1 cellular context compared by ENCODE assay signal in the genomic region with DNA sequence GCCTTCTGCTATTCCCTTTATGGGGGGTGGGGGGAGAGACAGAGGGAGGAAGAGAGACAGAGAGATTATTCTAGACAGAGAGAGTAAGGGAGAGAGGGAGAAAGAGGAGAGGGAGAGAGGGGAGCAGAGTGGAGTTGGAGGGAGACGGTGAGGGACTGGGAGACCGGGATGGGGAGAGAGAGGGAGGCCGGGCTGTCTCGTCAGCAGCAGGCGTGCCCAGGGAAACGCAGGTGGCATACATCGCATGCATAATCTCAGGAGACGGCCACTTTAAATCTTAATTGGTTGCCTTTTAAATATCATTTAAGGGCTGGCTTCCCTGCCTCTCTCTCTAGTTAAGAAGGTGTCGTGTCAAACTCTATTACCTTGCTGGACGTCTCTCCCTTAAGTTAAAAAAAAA.
TF ChIP-seq lines count a peak whose summit lies in the region.

No MANE protein-coding gene starts in this region.

TF ChIP-seq in H1, 55 proteins besides CTCF, POLR2A, EP300 and RAD21 (continued from another document):
- no peak for TF ChIP-seq BCL11A (IDR thresholded peaks at IDR 0.05; ENCODE audit: low read depth in 2 of 2, low read length in 2 of 2)
- TF ChIP-seq, protein P1, sequence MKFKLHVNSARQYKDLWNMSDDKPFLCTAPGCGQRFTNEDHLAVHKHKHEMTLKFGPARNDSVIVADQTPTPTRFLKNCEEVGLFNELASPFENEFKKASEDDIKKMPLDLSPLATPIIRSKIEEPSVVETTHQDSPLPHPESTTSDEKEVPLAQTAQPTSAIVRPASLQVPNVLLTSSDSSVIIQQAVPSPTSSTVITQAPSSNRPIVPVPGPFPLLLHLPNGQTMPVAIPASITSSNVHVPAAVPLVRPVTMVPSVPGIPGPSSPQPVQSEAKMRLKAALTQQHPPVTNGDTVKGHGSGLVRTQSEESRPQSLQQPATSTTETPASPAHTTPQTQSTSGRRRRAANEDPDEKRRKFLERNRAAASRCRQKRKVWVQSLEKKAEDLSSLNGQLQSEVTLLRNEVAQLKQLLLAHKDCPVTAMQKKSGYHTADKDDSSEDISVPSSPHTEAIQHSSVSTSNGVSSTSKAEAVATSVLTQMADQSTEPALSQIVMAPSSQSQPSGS (IDR thresholded peaks at IDR 0.05; ENCODE audit: low read length), result no peak
- TF ChIP-seq CBX5 (IDR thresholded peaks at IDR 0.05; ENCODE audit: low read depth, low read length), result no peak
- TF ChIP-seq JUND (IDR thresholded peaks at IDR 0.05; ENCODE audit: low read length), result no peak
- TF ChIP-seq EGR1 (IDR thresholded peaks at IDR 0.05; ENCODE audit: borderline replicate concordance, low read depth, low read length), result no peak
- TF ChIP-seq, protein P2, sequence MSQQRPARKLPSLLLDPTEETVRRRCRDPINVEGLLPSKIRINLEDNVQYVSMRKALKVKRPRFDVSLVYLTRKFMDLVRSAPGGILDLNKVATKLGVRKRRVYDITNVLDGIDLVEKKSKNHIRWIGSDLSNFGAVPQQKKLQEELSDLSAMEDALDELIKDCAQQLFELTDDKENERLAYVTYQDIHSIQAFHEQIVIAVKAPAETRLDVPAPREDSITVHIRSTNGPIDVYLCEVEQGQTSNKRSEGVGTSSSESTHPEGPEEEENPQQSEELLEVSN (IDR thresholded peaks at IDR 0.05), result no peak
- TF ChIP-seq RFX5 (IDR thresholded peaks at IDR 0.05; ENCODE audit: borderline replicate concordance, low read depth, low read length), result no peak
- no peak for TF ChIP-seq TEAD4 (IDR thresholded peaks at IDR 0.05; ENCODE audit: low read depth, low read length)
- TF ChIP-seq, protein P3, sequence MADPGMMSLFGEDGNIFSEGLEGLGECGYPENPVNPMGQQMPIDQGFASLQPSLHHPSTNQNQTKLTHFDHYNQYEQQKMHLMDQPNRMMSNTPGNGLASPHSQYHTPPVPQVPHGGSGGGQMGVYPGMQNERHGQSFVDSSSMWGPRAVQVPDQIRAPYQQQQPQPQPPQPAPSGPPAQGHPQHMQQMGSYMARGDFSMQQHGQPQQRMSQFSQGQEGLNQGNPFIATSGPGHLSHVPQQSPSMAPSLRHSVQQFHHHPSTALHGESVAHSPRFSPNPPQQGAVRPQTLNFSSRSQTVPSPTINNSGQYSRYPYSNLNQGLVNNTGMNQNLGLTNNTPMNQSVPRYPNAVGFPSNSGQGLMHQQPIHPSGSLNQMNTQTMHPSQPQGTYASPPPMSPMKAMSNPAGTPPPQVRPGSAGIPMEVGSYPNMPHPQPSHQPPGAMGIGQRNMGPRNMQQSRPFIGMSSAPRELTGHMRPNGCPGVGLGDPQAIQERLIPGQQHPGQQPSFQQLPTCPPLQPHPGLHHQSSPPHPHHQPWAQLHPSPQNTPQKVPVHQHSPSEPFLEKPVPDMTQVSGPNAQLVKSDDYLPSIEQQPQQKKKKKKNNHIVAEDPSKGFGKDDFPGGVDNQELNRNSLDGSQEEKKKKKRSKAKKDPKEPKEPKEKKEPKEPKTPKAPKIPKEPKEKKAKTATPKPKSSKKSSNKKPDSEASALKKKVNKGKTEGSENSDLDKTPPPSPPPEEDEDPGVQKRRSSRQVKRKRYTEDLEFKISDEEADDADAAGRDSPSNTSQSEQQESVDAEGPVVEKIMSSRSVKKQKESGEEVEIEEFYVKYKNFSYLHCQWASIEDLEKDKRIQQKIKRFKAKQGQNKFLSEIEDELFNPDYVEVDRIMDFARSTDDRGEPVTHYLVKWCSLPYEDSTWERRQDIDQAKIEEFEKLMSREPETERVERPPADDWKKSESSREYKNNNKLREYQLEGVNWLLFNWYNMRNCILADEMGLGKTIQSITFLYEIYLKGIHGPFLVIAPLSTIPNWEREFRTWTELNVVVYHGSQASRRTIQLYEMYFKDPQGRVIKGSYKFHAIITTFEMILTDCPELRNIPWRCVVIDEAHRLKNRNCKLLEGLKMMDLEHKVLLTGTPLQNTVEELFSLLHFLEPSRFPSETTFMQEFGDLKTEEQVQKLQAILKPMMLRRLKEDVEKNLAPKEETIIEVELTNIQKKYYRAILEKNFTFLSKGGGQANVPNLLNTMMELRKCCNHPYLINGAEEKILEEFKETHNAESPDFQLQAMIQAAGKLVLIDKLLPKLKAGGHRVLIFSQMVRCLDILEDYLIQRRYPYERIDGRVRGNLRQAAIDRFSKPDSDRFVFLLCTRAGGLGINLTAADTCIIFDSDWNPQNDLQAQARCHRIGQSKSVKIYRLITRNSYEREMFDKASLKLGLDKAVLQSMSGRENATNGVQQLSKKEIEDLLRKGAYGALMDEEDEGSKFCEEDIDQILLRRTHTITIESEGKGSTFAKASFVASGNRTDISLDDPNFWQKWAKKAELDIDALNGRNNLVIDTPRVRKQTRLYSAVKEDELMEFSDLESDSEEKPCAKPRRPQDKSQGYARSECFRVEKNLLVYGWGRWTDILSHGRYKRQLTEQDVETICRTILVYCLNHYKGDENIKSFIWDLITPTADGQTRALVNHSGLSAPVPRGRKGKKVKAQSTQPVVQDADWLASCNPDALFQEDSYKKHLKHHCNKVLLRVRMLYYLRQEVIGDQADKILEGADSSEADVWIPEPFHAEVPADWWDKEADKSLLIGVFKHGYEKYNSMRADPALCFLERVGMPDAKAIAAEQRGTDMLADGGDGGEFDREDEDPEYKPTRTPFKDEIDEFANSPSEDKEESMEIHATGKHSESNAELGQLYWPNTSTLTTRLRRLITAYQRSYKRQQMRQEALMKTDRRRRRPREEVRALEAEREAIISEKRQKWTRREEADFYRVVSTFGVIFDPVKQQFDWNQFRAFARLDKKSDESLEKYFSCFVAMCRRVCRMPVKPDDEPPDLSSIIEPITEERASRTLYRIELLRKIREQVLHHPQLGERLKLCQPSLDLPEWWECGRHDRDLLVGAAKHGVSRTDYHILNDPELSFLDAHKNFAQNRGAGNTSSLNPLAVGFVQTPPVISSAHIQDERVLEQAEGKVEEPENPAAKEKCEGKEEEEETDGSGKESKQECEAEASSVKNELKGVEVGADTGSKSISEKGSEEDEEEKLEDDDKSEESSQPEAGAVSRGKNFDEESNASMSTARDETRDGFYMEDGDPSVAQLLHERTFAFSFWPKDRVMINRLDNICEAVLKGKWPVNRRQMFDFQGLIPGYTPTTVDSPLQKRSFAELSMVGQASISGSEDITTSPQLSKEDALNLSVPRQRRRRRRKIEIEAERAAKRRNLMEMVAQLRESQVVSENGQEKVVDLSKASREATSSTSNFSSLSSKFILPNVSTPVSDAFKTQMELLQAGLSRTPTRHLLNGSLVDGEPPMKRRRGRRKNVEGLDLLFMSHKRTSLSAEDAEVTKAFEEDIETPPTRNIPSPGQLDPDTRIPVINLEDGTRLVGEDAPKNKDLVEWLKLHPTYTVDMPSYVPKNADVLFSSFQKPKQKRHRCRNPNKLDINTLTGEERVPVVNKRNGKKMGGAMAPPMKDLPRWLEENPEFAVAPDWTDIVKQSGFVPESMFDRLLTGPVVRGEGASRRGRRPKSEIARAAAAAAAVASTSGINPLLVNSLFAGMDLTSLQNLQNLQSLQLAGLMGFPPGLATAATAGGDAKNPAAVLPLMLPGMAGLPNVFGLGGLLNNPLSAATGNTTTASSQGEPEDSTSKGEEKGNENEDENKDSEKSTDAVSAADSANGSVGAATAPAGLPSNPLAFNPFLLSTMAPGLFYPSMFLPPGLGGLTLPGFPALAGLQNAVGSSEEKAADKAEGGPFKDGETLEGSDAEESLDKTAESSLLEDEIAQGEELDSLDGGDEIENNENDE (IDR thresholded peaks at IDR 0.05; ENCODE audit: insufficient replicate concordance, low read length), result no peak
- no peak for TF ChIP-seq SP2 (IDR thresholded peaks at IDR 0.05; ENCODE audit: low read length)
